Comparison of ENCODE assay signal across 1 cellular context in the genomic region with DNA sequence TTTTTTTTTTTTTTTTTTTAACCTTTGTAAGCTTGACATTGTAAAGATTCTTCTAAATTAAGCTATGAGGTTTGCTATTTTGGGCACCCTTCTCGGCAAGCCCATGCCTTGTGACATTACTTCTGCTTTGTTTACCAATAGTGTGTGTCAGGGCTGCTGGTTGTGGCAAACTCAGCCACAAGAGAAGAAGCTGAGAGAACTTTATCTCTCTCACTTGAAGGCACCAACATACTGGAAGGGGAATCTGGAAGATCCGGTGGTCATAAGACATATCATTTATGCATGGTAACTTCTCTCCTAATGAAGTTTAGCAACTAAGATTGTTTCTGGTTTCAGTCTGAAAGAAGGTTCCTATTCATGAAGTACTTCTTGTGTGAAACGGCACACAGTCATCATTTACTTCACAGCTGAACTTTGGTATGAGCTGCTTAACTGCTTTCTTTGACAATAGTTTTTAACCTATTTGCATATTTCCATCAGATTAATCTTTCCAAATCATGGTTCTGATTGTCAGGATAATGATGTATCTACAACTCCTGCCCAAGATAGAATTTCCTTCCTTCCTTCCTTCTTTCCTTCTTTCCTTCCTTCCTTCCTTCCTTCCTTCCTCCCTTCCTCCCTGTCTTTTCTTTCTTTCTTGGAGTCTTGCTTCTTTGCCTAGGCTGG.
TF ChIP-seq lines count a peak whose summit lies in the region.

No MANE protein-coding gene starts in this region.

TF ChIP-seq in GM12878, 131 proteins besides CTCF, POLR2A, EP300 and RAD21 (continued from another document and continues in another):
- TF ChIP-seq, protein P1, sequence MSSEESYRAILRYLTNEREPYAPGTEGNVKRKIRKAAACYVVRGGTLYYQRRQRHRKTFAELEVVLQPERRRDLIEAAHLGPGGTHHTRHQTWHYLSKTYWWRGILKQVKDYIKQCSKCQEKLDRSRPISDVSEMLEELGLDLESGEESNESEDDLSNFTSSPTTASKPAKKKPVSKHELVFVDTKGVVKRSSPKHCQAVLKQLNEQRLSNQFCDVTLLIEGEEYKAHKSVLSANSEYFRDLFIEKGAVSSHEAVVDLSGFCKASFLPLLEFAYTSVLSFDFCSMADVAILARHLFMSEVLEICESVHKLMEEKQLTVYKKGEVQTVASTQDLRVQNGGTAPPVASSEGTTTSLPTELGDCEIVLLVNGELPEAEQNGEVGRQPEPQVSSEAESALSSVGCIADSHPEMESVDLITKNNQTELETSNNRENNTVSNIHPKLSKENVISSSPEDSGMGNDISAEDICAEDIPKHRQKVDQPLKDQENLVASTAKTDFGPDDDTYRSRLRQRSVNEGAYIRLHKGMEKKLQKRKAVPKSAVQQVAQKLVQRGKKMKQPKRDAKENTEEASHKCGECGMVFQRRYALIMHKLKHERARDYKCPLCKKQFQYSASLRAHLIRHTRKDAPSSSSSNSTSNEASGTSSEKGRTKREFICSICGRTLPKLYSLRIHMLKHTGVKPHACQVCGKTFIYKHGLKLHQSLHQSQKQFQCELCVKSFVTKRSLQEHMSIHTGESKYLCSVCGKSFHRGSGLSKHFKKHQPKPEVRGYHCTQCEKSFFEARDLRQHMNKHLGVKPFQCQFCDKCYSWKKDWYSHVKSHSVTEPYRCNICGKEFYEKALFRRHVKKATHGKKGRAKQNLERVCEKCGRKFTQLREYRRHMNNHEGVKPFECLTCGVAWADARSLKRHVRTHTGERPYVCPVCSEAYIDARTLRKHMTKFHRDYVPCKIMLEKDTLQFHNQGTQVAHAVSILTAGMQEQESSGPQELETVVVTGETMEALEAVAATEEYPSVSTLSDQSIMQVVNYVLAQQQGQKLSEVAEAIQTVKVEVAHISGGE (CRISPR knock-in tag; IDR thresholded peaks at IDR 0.05), result no peak
- TF ChIP-seq NBN (IDR thresholded peaks at IDR 0.05) (peak; percentile 88), SRF (IDR thresholded peaks at IDR 0.05; ENCODE audit: low read depth in 2 of 2, low read length in 2 of 2) (no peak), TCF7 (IDR thresholded peaks at IDR 0.05; ENCODE audit: borderline replicate concordance) (no peak), CHD2 (IDR thresholded peaks at IDR 0.05; ENCODE audit: borderline replicate concordance, low read depth, low read length) (0 out of 2 replicates have a peak, but pooled peaks have one; percentile 27), DPF2 (IDR thresholded peaks at IDR 0.05) (peak; percentile 73; the same call in 1 of the 2 replicates), TCF3 (IDR thresholded peaks at IDR 0.05; ENCODE audit: borderline replicate concordance, insufficient read depth, low read depth, low read length) (no peak), CHD4 (IDR thresholded peaks at IDR 0.05) (no peak), FOXK2 (IDR thresholded peaks at IDR 0.05) (no peak), MXI1 (IDR thresholded peaks at IDR 0.05; ENCODE audit: low read depth, low read length) (peak; percentile 53; the same call in 1 of the 2 replicates), YY1 (IDR thresholded peaks at IDR 0.05; ENCODE audit: low read depth, low read length) (peak; percentile 37; the same call in 1 of the 2 replicates), STAT1 (conservative IDR thresholded peaks at IDR 0.05) (no peak), IKZF1 (conservative IDR thresholded peaks at IDR 0.05) (peak; percentile 90), SUZ12 (IDR thresholded peaks at IDR 0.05; ENCODE audit: unreplicated experiment) (no peak)
- TF ChIP-seq, protein P2, sequence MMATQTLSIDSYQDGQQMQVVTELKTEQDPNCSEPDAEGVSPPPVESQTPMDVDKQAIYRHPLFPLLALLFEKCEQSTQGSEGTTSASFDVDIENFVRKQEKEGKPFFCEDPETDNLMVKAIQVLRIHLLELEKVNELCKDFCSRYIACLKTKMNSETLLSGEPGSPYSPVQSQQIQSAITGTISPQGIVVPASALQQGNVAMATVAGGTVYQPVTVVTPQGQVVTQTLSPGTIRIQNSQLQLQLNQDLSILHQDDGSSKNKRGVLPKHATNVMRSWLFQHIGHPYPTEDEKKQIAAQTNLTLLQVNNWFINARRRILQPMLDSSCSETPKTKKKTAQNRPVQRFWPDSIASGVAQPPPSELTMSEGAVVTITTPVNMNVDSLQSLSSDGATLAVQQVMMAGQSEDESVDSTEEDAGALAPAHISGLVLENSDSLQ (IDR thresholded peaks at IDR 0.05), result no peak
- TF ChIP-seq, protein P3, sequence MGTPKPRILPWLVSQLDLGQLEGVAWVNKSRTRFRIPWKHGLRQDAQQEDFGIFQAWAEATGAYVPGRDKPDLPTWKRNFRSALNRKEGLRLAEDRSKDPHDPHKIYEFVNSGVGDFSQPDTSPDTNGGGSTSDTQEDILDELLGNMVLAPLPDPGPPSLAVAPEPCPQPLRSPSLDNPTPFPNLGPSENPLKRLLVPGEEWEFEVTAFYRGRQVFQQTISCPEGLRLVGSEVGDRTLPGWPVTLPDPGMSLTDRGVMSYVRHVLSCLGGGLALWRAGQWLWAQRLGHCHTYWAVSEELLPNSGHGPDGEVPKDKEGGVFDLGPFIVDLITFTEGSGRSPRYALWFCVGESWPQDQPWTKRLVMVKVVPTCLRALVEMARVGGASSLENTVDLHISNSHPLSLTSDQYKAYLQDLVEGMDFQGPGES (IDR thresholded peaks at IDR 0.05), result no peak
- TF ChIP-seq, protein P4, sequence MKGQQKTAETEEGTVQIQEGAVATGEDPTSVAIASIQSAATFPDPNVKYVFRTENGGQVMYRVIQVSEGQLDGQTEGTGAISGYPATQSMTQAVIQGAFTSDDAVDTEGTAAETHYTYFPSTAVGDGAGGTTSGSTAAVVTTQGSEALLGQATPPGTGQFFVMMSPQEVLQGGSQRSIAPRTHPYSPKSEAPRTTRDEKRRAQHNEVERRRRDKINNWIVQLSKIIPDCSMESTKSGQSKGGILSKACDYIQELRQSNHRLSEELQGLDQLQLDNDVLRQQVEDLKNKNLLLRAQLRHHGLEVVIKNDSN (IDR thresholded peaks at IDR 0.05; ENCODE audit: borderline replicate concordance, extremely low read length, insufficient read depth, low read depth, low read length), result no peak
- TF ChIP-seq, protein P5, sequence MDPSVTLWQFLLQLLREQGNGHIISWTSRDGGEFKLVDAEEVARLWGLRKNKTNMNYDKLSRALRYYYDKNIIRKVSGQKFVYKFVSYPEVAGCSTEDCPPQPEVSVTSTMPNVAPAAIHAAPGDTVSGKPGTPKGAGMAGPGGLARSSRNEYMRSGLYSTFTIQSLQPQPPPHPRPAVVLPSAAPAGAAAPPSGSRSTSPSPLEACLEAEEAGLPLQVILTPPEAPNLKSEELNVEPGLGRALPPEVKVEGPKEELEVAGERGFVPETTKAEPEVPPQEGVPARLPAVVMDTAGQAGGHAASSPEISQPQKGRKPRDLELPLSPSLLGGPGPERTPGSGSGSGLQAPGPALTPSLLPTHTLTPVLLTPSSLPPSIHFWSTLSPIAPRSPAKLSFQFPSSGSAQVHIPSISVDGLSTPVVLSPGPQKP (IDR thresholded peaks at IDR 0.05; ENCODE audit: low read depth, low read length), result no peak
- TF ChIP-seq, protein P6, sequence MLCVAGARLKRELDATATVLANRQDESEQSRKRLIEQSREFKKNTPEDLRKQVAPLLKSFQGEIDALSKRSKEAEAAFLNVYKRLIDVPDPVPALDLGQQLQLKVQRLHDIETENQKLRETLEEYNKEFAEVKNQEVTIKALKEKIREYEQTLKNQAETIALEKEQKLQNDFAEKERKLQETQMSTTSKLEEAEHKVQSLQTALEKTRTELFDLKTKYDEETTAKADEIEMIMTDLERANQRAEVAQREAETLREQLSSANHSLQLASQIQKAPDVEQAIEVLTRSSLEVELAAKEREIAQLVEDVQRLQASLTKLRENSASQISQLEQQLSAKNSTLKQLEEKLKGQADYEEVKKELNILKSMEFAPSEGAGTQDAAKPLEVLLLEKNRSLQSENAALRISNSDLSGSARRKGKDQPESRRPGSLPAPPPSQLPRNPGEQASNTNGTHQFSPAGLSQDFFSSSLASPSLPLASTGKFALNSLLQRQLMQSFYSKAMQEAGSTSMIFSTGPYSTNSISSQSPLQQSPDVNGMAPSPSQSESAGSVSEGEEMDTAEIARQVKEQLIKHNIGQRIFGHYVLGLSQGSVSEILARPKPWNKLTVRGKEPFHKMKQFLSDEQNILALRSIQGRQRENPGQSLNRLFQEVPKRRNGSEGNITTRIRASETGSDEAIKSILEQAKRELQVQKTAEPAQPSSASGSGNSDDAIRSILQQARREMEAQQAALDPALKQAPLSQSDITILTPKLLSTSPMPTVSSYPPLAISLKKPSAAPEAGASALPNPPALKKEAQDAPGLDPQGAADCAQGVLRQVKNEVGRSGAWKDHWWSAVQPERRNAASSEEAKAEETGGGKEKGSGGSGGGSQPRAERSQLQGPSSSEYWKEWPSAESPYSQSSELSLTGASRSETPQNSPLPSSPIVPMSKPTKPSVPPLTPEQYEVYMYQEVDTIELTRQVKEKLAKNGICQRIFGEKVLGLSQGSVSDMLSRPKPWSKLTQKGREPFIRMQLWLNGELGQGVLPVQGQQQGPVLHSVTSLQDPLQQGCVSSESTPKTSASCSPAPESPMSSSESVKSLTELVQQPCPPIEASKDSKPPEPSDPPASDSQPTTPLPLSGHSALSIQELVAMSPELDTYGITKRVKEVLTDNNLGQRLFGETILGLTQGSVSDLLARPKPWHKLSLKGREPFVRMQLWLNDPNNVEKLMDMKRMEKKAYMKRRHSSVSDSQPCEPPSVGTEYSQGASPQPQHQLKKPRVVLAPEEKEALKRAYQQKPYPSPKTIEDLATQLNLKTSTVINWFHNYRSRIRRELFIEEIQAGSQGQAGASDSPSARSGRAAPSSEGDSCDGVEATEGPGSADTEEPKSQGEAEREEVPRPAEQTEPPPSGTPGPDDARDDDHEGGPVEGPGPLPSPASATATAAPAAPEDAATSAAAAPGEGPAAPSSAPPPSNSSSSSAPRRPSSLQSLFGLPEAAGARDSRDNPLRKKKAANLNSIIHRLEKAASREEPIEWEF (IDR thresholded peaks at IDR 0.05; ENCODE audit: insufficient replicate concordance, low read depth, low read length), result no peak
- TF ChIP-seq, protein P7, sequence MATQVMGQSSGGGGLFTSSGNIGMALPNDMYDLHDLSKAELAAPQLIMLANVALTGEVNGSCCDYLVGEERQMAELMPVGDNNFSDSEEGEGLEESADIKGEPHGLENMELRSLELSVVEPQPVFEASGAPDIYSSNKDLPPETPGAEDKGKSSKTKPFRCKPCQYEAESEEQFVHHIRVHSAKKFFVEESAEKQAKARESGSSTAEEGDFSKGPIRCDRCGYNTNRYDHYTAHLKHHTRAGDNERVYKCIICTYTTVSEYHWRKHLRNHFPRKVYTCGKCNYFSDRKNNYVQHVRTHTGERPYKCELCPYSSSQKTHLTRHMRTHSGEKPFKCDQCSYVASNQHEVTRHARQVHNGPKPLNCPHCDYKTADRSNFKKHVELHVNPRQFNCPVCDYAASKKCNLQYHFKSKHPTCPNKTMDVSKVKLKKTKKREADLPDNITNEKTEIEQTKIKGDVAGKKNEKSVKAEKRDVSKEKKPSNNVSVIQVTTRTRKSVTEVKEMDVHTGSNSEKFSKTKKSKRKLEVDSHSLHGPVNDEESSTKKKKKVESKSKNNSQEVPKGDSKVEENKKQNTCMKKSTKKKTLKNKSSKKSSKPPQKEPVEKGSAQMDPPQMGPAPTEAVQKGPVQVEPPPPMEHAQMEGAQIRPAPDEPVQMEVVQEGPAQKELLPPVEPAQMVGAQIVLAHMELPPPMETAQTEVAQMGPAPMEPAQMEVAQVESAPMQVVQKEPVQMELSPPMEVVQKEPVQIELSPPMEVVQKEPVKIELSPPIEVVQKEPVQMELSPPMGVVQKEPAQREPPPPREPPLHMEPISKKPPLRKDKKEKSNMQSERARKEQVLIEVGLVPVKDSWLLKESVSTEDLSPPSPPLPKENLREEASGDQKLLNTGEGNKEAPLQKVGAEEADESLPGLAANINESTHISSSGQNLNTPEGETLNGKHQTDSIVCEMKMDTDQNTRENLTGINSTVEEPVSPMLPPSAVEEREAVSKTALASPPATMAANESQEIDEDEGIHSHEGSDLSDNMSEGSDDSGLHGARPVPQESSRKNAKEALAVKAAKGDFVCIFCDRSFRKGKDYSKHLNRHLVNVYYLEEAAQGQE (IDR thresholded peaks at IDR 0.05; ENCODE audit: low read depth, low read length), result no peak
- TF ChIP-seq, protein P8, sequence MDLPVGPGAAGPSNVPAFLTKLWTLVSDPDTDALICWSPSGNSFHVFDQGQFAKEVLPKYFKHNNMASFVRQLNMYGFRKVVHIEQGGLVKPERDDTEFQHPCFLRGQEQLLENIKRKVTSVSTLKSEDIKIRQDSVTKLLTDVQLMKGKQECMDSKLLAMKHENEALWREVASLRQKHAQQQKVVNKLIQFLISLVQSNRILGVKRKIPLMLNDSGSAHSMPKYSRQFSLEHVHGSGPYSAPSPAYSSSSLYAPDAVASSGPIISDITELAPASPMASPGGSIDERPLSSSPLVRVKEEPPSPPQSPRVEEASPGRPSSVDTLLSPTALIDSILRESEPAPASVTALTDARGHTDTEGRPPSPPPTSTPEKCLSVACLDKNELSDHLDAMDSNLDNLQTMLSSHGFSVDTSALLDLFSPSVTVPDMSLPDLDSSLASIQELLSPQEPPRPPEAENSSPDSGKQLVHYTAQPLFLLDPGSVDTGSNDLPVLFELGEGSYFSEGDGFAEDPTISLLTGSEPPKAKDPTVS (IDR thresholded peaks at IDR 0.05; ENCODE audit: low read depth, low read length), result no peak
- TF ChIP-seq, protein P9, sequence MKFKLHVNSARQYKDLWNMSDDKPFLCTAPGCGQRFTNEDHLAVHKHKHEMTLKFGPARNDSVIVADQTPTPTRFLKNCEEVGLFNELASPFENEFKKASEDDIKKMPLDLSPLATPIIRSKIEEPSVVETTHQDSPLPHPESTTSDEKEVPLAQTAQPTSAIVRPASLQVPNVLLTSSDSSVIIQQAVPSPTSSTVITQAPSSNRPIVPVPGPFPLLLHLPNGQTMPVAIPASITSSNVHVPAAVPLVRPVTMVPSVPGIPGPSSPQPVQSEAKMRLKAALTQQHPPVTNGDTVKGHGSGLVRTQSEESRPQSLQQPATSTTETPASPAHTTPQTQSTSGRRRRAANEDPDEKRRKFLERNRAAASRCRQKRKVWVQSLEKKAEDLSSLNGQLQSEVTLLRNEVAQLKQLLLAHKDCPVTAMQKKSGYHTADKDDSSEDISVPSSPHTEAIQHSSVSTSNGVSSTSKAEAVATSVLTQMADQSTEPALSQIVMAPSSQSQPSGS (IDR thresholded peaks at IDR 0.05; ENCODE audit: low read length), result peak; percentile 85
- TF ChIP-seq, protein P10, sequence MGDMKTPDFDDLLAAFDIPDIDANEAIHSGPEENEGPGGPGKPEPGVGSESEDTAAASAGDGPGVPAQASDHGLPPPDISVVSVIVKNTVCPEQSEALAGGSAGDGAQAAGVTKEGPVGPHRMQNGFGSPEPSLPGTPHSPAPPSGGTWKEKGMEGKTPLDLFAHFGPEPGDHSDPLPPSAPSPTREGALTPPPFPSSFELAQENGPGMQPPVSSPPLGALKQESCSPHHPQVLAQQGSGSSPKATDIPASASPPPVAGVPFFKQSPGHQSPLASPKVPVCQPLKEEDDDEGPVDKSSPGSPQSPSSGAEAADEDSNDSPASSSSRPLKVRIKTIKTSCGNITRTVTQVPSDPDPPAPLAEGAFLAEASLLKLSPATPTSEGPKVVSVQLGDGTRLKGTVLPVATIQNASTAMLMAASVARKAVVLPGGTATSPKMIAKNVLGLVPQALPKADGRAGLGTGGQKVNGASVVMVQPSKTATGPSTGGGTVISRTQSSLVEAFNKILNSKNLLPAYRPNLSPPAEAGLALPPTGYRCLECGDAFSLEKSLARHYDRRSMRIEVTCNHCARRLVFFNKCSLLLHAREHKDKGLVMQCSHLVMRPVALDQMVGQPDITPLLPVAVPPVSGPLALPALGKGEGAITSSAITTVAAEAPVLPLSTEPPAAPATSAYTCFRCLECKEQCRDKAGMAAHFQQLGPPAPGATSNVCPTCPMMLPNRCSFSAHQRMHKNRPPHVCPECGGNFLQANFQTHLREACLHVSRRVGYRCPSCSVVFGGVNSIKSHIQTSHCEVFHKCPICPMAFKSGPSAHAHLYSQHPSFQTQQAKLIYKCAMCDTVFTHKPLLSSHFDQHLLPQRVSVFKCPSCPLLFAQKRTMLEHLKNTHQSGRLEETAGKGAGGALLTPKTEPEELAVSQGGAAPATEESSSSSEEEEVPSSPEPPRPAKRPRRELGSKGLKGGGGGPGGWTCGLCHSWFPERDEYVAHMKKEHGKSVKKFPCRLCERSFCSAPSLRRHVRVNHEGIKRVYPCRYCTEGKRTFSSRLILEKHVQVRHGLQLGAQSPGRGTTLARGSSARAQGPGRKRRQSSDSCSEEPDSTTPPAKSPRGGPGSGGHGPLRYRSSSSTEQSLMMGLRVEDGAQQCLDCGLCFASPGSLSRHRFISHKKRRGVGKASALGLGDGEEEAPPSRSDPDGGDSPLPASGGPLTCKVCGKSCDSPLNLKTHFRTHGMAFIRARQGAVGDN (IDR thresholded peaks at IDR 0.05), result no peak; the same call in 1 of the 2 replicates
